Comparison of ENCODE assay signal across 12 cellular contexts in genomic region chr10:124701038-124701365, GRCh38. TPM values are rescaled to one million over a fixed set of nuclear protein-coding genes. Genes with fewer than 3 reads are reported as not detected.
DNase-seq lines count a peak whose midpoint lies in the region; ATAC-seq and TF ChIP-seq lines count a peak whose summit lies in the region.
"Had no signal": no experiment of that assay in that cellular context is flagged by ENCODE, and none has a peak within 500 bp of the region (broad histone marks: within the 10 kb centered on the region; RNA-seq: fewer than 3 reads in every experiment).

No MANE protein-coding gene starts in this region.

- H3K27me3 ChIP-seq in Peyer's patch, result no peaks in the 10 kb centered on the region
- H3K27me3 ChIP-seq in ascending aorta, result no peaks in the 10 kb centered on the region
- H3K27me3 ChIP-seq in lung (ENCODE audit: control insufficient read depth, insufficient read depth), result no peaks in the 10 kb centered on the region
- no peaks in the 10 kb centered on the region for H3K27me3 ChIP-seq in subcutaneous abdominal adipose tissue (ENCODE audit: control insufficient read depth in 5 of 5, insufficient read depth in 4 of 5, low read length in 5 of 5)
- H3K27me3 ChIP-seq in Caco-2 (replicated peaks; ENCODE audit: control insufficient read depth, insufficient read depth, low read length), result no peaks in the 10 kb centered on the region

- no peak for TF ChIP-seq CTCF in Peyer's patch (IDR thresholded peaks at IDR 0.05)
- TF ChIP-seq CTCF in ascending aorta (IDR thresholded peaks at IDR 0.05), result no peak
- TF ChIP-seq CTCF in lung (IDR thresholded peaks at IDR 0.05; ENCODE audit: control extremely low read depth, extremely low read depth), result no peak
- no peak for TF ChIP-seq CTCF in Caco-2 (IDR thresholded peaks at IDR 0.05; ENCODE audit: insufficient read depth in 1 of 2, low read depth in 1 of 2, low read length in 1 of 2, severe bottlenecking in 1 of 2, unreplicated experiment in 1 of 2)

- H3K27me3 Mint-ChIP-seq in Caco-2 (ENCODE audit: insufficient read depth, unreplicated experiment), result no peaks in the 10 kb centered on the region

- ATAC-seq in lung (ENCODE audit: insufficient read depth, low FRiP score), result no peak
- no peak for ATAC-seq in GM21825 (IDR thresholded peaks at IDR 0.05; ENCODE audit: unreplicated experiment)
- ATAC-seq in GM21390 (IDR thresholded peaks at IDR 0.05; ENCODE audit: unreplicated experiment), result no peak
- ATAC-seq: HCT116, PC-3 had no signal

- 76 to 89% methylated on average over 1 of the region's 1 CpG for WGBS in lung, 2 donors

- intact Hi-C loops in ascending aorta (cut with DNase I), result no loop called here
- intact Hi-C loops in Caco-2 (cut with micrococcal nuclease; ENCODE audit: unreplicated experiment), result no loop called here

- H3K36me3 Mint-ChIP-seq in Caco-2 (ENCODE audit: insufficient read depth, unreplicated experiment), result no peaks in the 10 kb centered on the region

- DNase-seq in Peyer's patch (peak in 1 of 3 donors; percentile 35), ascending aorta (ENCODE audit: low spot score in 2 of 2) (no peak), lung (ENCODE audit: low spot score) (no peak), Caco-2 (no peak), inferior parietal cortex (ENCODE audit: extremely low spot score) (no peak)
- DNase-seq: NCI-H1417 treated with DMSO at 0.1 percent for 48 hours, PC-3 had no signal

- peaks cover 12% of the 10 kb centered on the region for H3K4me1 Mint-ChIP-seq in Caco-2 (ENCODE audit: low read depth, unreplicated experiment)

- CTCF ChIA-PET in Caco-2 (lab: Charles Lee), result interaction anchor here (1.5 kb wide), 1 partner anchor 40 kb away, joined by 8 read pairs; no protein-coding TSS in a partner anchor

- H3K27ac Mint-ChIP-seq in Caco-2 (ENCODE audit: unreplicated experiment), result no peak overlapping the region

- H3K9me3 ChIP-seq in Peyer's patch (no peaks in the 10 kb centered on the region), ascending aorta (no peaks in the 10 kb centered on the region), lung (ENCODE audit: control insufficient read depth in 2 of 2, insufficient read depth in 1 of 2, low read length in 1 of 2) (no peaks in the 10 kb centered on the region), subcutaneous abdominal adipose tissue (ENCODE audit: control insufficient read depth in 5 of 5, low read length in 5 of 5) (no peaks in the 10 kb centered on the region), Caco-2 (no peaks in the 10 kb centered on the region)

- no peak overlapping the region for H3K4me3 Mint-ChIP-seq in Caco-2 (ENCODE audit: unreplicated experiment)

- POLR2A ChIA-PET in Caco-2 (lab: Charles Lee), result no interaction called here

- H3K4me3 ChIP-seq in Peyer's patch, result no peak overlapping the region
- H3K4me3 ChIP-seq in ascending aorta, result no peak overlapping the region
- no peak overlapping the region for H3K4me3 ChIP-seq in lung
- peak overlapping the region in 3 of 5 donors; percentile 8 to 32 (median 11) for H3K4me3 ChIP-seq in subcutaneous abdominal adipose tissue (ENCODE audit: low read depth in 1 of 5, low read length in 5 of 5)
- no peak overlapping the region for H3K4me3 ChIP-seq in Caco-2 (ENCODE audit: low read depth, low read length)

- no peak for TF ChIP-seq POLR2A in Peyer's patch (IDR thresholded peaks at IDR 0.05)

- H3K36me3 ChIP-seq in Peyer's patch (peaks cover 0 to 13% (median 0%) of the 10 kb centered on the region in 3 donors), ascending aorta (no peaks in the 10 kb centered on the region), lung (ENCODE audit: control insufficient read depth in 2 of 2, insufficient read depth in 2 of 2, low read length in 2 of 2) (peaks cover 0 to 12% of the 10 kb centered on the region in 2 donors), subcutaneous abdominal adipose tissue (ENCODE audit: control insufficient read depth in 5 of 5, insufficient read depth in 5 of 5, low read length in 5 of 5) (peaks cover 0 to 20% (median 10%) of the 10 kb centered on the region in 5 donors), Caco-2 (ENCODE audit: control insufficient read depth, insufficient read depth, low read length) (peaks cover 2% of the 10 kb centered on the region; the same call in 1 of the 2 replicates)

- H3K9me3 Mint-ChIP-seq in Caco-2 (ENCODE audit: unreplicated experiment), result no peaks in the 10 kb centered on the region

- BruUV-seq in Caco-2 (replicated peaks; lab: Mats Ljungman, UMichigan), result no TSS peak

- peaks cover 3 to 97% (median 85%) of the 10 kb centered on the region in 4 donors for H3K4me1 ChIP-seq in Peyer's patch
- H3K4me1 ChIP-seq in ascending aorta, result peaks cover 19 to 44% of the 10 kb centered on the region in 2 donors
- peaks cover 48 to 61% of the 10 kb centered on the region in 2 donors for H3K4me1 ChIP-seq in lung (ENCODE audit: control insufficient read depth in 2 of 2, insufficient read depth in 2 of 2, low read length in 2 of 2)
- peaks cover 49 to 100% (median 100%) of the 10 kb centered on the region in 5 donors for H3K4me1 ChIP-seq in subcutaneous abdominal adipose tissue (ENCODE audit: control insufficient read depth in 5 of 5, insufficient read depth in 5 of 5, low read length in 5 of 5)
- peaks cover 14% of the 10 kb centered on the region; the same call in 1 of the 2 replicates for H3K4me1 ChIP-seq in Caco-2

- H3K27ac ChIP-seq in Peyer's patch (peak overlapping the region; percentile 74 to 88 (median 80)), ascending aorta (peak overlapping the region; percentile 75 to 81), lung (ENCODE audit: low read depth in 1 of 2, low read length in 1 of 2) (peak overlapping the region; percentile 85 to 94), subcutaneous abdominal adipose tissue (ENCODE audit: low read depth, low read length) (peak overlapping the region; percentile 84)
- H3K27ac ChIP-seq: VCaP had no signal

- peak overlapping the region in 4 of 5 donors; percentile 3 to 41 (median 31) for H3K9ac ChIP-seq in subcutaneous abdominal adipose tissue (ENCODE audit: low read length in 5 of 5)

RNA-seq across cellular contexts. Expression of gene FAM53B, which starts 43.2 kb away (rescaled TPM):
- 10 to 100 TPM; 72.7 to 92.1 (median 80.5) TPM for total RNA-seq in Peyer's patch
- 52.5 TPM for total RNA-seq in ascending aorta
- 10 to 100 TPM; 21.0 to 45.4 TPM for total RNA-seq in lung
- 10 to 100 TPM; 14.6 to 15.3 TPM for polyA plus RNA-seq in lung
- 13.6 and 13.7 TPM in 2 replicates for total RNA-seq in Caco-2 (2022)

Comparison
In these comparisons a context has a peak if more than half of its experiments do, and no peak if none do; other contexts are left out.
1. H3K4me3 ChIP-seq: peak in subcutaneous abdominal adipose tissue (3 of 5); none in Peyer's patch (0 of 4), ascending aorta (0 of 2), lung (single experiment) and Caco-2 (single experiment).
2. Peak in every context shown above with its lines, with median percentiles within 50 percentile points of each other: H3K27ac ChIP-seq.